8 cellular contexts compared by ENCODE assay signal in the genomic region with DNA sequence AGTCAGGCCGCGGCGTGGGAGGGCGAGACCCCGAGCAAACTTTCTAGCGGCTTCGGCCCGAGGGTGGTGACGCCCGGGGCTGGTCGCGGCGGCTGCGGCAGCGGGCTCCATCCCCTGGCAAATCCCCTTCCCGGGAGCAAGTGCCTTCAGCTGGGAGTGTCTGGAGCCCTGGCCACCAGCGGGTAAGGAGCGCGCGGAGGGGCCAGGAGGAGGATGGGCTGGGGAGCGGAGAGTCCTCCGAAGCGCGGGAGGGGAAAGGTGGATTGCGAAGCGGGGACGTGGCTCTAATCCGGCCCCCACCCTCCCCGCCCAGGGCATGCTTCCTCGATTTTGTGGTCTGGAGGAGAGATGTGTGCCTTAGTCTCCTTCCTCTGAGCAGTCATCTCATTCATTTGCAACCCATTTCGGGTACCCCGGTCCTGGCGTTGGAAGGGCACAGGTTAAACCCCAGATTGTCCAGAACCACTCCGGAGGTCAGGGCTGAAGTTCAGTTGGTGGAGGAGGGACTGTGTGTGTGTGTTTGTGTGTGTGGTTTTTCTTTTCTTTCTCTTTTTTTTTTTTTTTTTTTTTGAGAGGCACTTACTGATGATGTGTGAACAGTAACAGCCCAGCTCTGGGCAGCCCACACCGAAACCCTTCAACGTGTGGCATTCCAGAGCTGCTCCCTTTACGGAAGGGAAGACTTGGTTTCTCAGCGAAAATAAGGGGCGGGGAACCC. TPM values are rescaled to one million over a fixed set of nuclear protein-coding genes. Genes with fewer than 3 reads are reported as not detected.
DNase-seq lines count a peak whose midpoint lies in the region; ATAC-seq and TF ChIP-seq lines count a peak whose summit lies in the region.

No MANE protein-coding gene starts in this region.

- H3K4me1 Mint-ChIP-seq in activated T-cell treated with anti-CD3 and anti-CD28 coated beads, Interleukin-2, amount 50 U/mL, for 4 hours (ENCODE audit: low read depth): peaks cover 10% of the 10 kb centered on the region
- peaks cover 14% of the 10 kb centered on the region for H3K4me1 Mint-ChIP-seq in nephron

- H3K9me3 Mint-ChIP-seq in activated T-cell treated with anti-CD3 and anti-CD28 coated beads, Interleukin-2, amount 50 U/mL, for 4 hours: no peaks in the 10 kb centered on the region
- no peaks in the 10 kb centered on the region for H3K9me3 Mint-ChIP-seq in nephron

- peak overlapping the region; percentile 71 for H3K4me3 Mint-ChIP-seq in activated T-cell treated with anti-CD3 and anti-CD28 coated beads, Interleukin-2, amount 50 U/mL, for 4 hours
- peak overlapping the region; percentile 85 to 92 (median 91) for H3K4me3 Mint-ChIP-seq in nephron

- ATAC-seq in GM21717 (IDR thresholded peaks at IDR 0.05; ENCODE audit: unreplicated experiment) (peak; percentile 41), GM18505 (IDR thresholded peaks at IDR 0.05; ENCODE audit: unreplicated experiment) (no peak)
- ATAC-seq in activated T-cell treated with anti-CD3 and anti-CD28 coated beads, Interleukin-2, amount 50 U/mL, for 4 hours: peak; percentile 26 to 52

- peaks cover 51% of the 10 kb centered on the region for H3K27me3 Mint-ChIP-seq in activated T-cell treated with anti-CD3 and anti-CD28 coated beads, Interleukin-2, amount 50 U/mL, for 4 hours (ENCODE audit: low read depth)
- H3K27me3 Mint-ChIP-seq in nephron (ENCODE audit: low read depth): peaks cover 25% of the 10 kb centered on the region

- H3K36me3 Mint-ChIP-seq in activated T-cell treated with anti-CD3 and anti-CD28 coated beads, Interleukin-2, amount 50 U/mL, for 4 hours (ENCODE audit: insufficient read depth): no peaks in the 10 kb centered on the region
- H3K36me3 Mint-ChIP-seq in nephron (ENCODE audit: low read depth): no peaks in the 10 kb centered on the region

- H3K4me3 ChIP-seq in GM08714 (ENCODE audit: low read length) (peak overlapping the region; percentile 70), fibroblast of villous mesenchyme (ENCODE audit: low read depth, low read length) (peak overlapping the region; percentile 93)

- peak overlapping the region; percentile 87 to 89 (median 87) for H3K27ac Mint-ChIP-seq in nephron

- DNase-seq in HuH-7.5 (ENCODE audit: low spot score) (peak; percentile 16), fibroblast of villous mesenchyme (ENCODE audit: low read depth) (peak; percentile 62), NCI-H446 (lab: John Stamatoyannopoulos, UW) (no peak)
- no peak for DNase-seq in activated T-cell treated with anti-CD3 and anti-CD28 coated beads, Interleukin-2, amount 50 U/mL, for 4 hours

- no peak for TF ChIP-seq POLR2A in GM18505 (IDR thresholded peaks at IDR 0.05; ENCODE audit: borderline replicate concordance, extremely low read depth, insufficient read depth, insufficient read length)

- TF ChIP-seq CTCF in fibroblast of villous mesenchyme (IDR thresholded peaks at IDR 0.05; ENCODE audit: insufficient read depth, low read depth, low read length): no peak
- no peak for TF ChIP-seq CTCF in nephron (IDR thresholded peaks at IDR 0.05; ENCODE audit: unreplicated experiment in 3 of 3)

RNA-seq across cellular contexts. Expression of a gene that starts 0.5 kb away (rescaled TPM):
- under 1 TPM; 0.08 to 0.54 (median 0.43) TPM for total RNA-seq in activated T-cell treated with anti-CD3 and anti-CD28 coated beads, Interleukin-2, amount 50 U/mL, for 4 hours
- 135 and 186 TPM in 2 replicates for total RNA-seq in fibroblast of villous mesenchyme

Comparison
In these comparisons a context has a peak if more than half of its experiments do, and no peak if none do; other contexts are left out.
1. DNase-seq: peak in HuH-7.5 (single experiment) and fibroblast of villous mesenchyme (single experiment); none in activated T-cell treated with anti-CD3 and anti-CD28 coated beads, Interleukin-2, amount 50 U/mL, for 4 hours (single experiment) and NCI-H446 (0 of 2).
2. RNA of a gene that starts 0.5 kb away (total RNA-seq): 135 to 186 TPM in fibroblast of villous mesenchyme; 0.08 to 0.54 TPM in activated T-cell treated with anti-CD3 and anti-CD28 coated beads, Interleukin-2, amount 50 U/mL, for 4 hours; every median in the first group is over 10 times any median in the second.